2 cellular contexts compared by ENCODE assay signal in the genomic region with DNA sequence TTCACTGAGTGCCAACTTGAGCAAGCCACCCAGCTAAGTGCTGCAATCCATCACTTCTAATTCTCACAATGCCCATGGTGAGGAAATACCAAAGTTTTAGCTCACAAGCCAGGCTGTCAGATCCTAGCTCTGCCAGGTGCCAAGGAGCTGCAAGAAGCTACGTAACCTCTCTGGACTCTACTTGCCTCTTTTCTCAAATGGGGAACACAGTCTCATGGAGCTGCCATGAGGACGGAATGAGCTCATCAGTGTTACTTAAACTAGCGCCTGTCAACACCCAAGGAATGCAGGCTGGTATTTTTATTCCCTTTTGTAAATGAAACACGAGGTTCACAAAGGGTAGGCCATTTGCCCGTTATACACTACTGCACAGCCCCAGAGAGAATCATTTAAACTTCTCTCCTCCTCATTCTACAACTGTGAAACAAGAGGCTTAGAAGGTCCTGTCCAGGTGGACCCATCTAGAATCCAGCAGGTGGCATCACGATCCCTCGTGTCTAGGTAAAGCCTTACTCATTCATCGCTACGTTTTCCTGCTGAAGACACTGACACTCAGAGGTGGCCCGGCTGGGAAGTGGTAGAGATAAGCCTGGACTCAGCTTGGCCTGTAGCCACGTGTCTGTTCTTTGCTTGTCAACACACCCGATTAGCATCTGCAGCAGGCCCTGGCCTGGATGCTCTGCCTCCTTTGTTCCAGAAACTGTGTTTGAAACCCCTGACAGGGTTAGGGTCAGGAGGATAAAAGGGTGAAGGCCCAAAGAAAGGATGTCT.
TF ChIP-seq lines count a peak whose summit lies in the region.

No MANE protein-coding gene starts in this region.

TF ChIP-seq in SK-N-SH, 30 proteins besides CTCF, POLR2A, EP300 and RAD21 (continues in another document):
- TF ChIP-seq RFX5 (IDR thresholded peaks at IDR 0.05; ENCODE audit: low read length), result no peak
- 0 out of 2 replicates have a peak, but pooled peaks have one; percentile 10 for TF ChIP-seq PBX3 (IDR thresholded peaks at IDR 0.05)
- TF ChIP-seq FOXJ3 (CRISPR knock-in tag; IDR thresholded peaks at IDR 0.05), result peak; percentile 95
- no peak for TF ChIP-seq YY1 (IDR thresholded peaks at IDR 0.05; ENCODE audit: low read depth)
- TF ChIP-seq NFIC (IDR thresholded peaks at IDR 0.05; ENCODE audit: borderline replicate concordance), result no peak
- TF ChIP-seq MEF2A (IDR thresholded peaks at IDR 0.05; ENCODE audit: borderline replicate concordance, low read depth), result no peak
- TF ChIP-seq TEAD4 (IDR thresholded peaks at IDR 0.05; ENCODE audit: borderline replicate concordance, insufficient read depth), result no peak
- TF ChIP-seq MXI1 (IDR thresholded peaks at IDR 0.05; ENCODE audit: low read depth, low read length), result peak; percentile 97
- TF ChIP-seq FOSL2 (IDR thresholded peaks at IDR 0.05; ENCODE audit: borderline replicate concordance, low read depth), result no peak
- no peak for TF ChIP-seq POLR2AphosphoS5 (IDR thresholded peaks at IDR 0.05; ENCODE audit: low read depth, low read length)
- no peak for TF ChIP-seq FOXM1 (IDR thresholded peaks at IDR 0.05; ENCODE audit: low read depth)
- TF ChIP-seq RXRA (IDR thresholded peaks at IDR 0.05; ENCODE audit: borderline replicate concordance, low read depth), result no peak
- TF ChIP-seq REST (IDR thresholded peaks at IDR 0.05; ENCODE audit: low read depth, low read length), result no peak
- no peak for TF ChIP-seq USF2 (IDR thresholded peaks at IDR 0.05; ENCODE audit: borderline replicate concordance, low read depth, low read length)
- TF ChIP-seq CHD2 (IDR thresholded peaks at IDR 0.05; ENCODE audit: low read length, partially characterized antibody), result peak; percentile 70
- TF ChIP-seq NRF1 (IDR thresholded peaks at IDR 0.05; ENCODE audit: low read depth, low read length), result no peak
- peak; percentile 32; the same call in 1 of the 2 replicates for TF ChIP-seq TCF12 (IDR thresholded peaks at IDR 0.05)
- TF ChIP-seq EZH2phosphoT487 (IDR thresholded peaks at IDR 0.05; ENCODE audit: borderline replicate concordance, low read depth), result no peak
- TF ChIP-seq, protein P1, sequence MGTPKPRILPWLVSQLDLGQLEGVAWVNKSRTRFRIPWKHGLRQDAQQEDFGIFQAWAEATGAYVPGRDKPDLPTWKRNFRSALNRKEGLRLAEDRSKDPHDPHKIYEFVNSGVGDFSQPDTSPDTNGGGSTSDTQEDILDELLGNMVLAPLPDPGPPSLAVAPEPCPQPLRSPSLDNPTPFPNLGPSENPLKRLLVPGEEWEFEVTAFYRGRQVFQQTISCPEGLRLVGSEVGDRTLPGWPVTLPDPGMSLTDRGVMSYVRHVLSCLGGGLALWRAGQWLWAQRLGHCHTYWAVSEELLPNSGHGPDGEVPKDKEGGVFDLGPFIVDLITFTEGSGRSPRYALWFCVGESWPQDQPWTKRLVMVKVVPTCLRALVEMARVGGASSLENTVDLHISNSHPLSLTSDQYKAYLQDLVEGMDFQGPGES (IDR thresholded peaks at IDR 0.05; ENCODE audit: low read depth, low read length), result no peak
- peak; percentile 94 for TF ChIP-seq RCOR1 (IDR thresholded peaks at IDR 0.05; ENCODE audit: low read length)
- TF ChIP-seq GATA2 (CRISPR knock-in tag; IDR thresholded peaks at IDR 0.05), result peak; percentile 98

TF ChIP-seq in HepG2, 621 proteins besides CTCF, POLR2A, EP300 and RAD21:
- no peak for TF ChIP-seq ZBTB3 (CRISPR knock-in tag; IDR thresholded peaks at IDR 0.05; ENCODE audit: borderline replicate concordance, low read depth)
- no peak for TF ChIP-seq BCLAF1 (IDR thresholded peaks at IDR 0.05)
- 0 out of 2 replicates have a peak, but pooled peaks have one; percentile 16 for TF ChIP-seq STAG1 (CRISPR knock-in tag; IDR thresholded peaks at IDR 0.05)
- no peak for TF ChIP-seq ZNF543 (CRISPR knock-in tag; IDR thresholded peaks at IDR 0.05)
- TF ChIP-seq ZNF496 (CRISPR knock-in tag; IDR thresholded peaks at IDR 0.05; ENCODE audit: insufficient replicate concordance), result no peak
TF ChIP-seq in HepG2: peak in this region for 1.
